Comparison of ENCODE assay signal across 19 cellular contexts in the genomic region with DNA sequence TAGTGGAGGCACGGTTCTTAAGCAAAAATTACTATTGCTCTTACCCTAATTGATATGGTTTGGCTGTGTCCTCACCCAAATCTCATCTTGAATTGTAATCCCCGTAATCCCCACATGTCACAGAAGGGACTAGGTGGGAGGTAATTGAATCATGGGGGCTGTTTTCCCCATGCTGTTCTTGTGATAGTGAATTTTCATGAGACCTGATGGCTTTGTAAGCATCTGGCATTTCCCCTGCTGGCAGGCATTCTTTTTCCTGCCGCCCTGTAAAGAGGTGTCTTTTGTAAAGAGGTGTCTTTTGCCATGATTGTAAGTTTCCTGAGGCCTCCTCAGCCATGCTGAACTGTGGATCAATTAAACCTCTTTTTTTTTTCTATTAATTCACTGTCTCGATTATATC.
DNase-seq lines count a peak whose midpoint lies in the region; ATAC-seq and TF ChIP-seq lines count a peak whose summit lies in the region.
"Had no signal": no experiment of that assay in that cellular context is flagged by ENCODE, and none has a peak within 500 bp of the region (broad histone marks: within the 10 kb centered on the region; RNA-seq: fewer than 3 reads in every experiment).

No MANE protein-coding gene starts in this region.

- H3K23me2 ChIP-seq in H9 (ENCODE audit: insufficient read length, low read depth, low read length, poor library complexity, severe bottlenecking): no peaks in the 10 kb centered on the region

- no peak overlapping the region for H3K4me3 ChIP-seq in endodermal cell (ENCODE audit: low read length)
- H3K4me3 ChIP-seq: BLaER1 treated with 17β-estradiol and CSF1 and Interleukin-3, amounts not matched to agents 10 nM and 100 nM had no signal

- H3K9me3 ChIP-seq in H9 (ENCODE audit: control insufficient read depth, low read depth, low read length) (no peaks in the 10 kb centered on the region), endodermal cell (ENCODE audit: control insufficient read depth, low read length) (peaks cover 4% of the 10 kb centered on the region)
- H3K9me3 ChIP-seq: BLaER1 treated with 17β-estradiol and CSF1 and Interleukin-3, amounts not matched to agents 10 nM and 100 nM had no signal

- H3K9me3 Mint-ChIP-seq in H9 (0 out of 5 replicates have a peak, but pooled peaks cover 0 to 5% of the 10 kb centered on the region in 2 experiments), endodermal cell (no peaks in the 10 kb centered on the region), nephron progenitor cell (no peaks in the 10 kb centered on the region)
- H3K9me3 Mint-ChIP-seq in activated naive CD8-positive, alpha-beta T cell treated with anti-CD3 and anti-CD28 coated beads, Interleukin-2, amount 50 U/mL, for 24 hours: peaks cover 5% of the 10 kb centered on the region
- H3K9me3 Mint-ChIP-seq: CD8-positive, alpha-beta T cell had no signal

- H2AK5ac ChIP-seq in H9 (ENCODE audit: insufficient read length, low read length): no peak overlapping the region

- H3K79me2 ChIP-seq in H9 (ENCODE audit: insufficient read depth, low read length): no peaks in the 10 kb centered on the region

- no peak overlapping the region for H3K18ac ChIP-seq in H9 (ENCODE audit: insufficient read length, low read depth, low read length)

- H3K14ac ChIP-seq in H9 (ENCODE audit: insufficient read depth, low read length): no peak overlapping the region

- H2BK5ac ChIP-seq in H9 (ENCODE audit: insufficient read length, low read length): no peak overlapping the region

- H3K4me2 ChIP-seq in H9 (ENCODE audit: insufficient read depth, insufficient read length, low read length): no peak overlapping the region
- H3K4me2 ChIP-seq: BLaER1 treated with 17β-estradiol and CSF1 and Interleukin-3, amounts not matched to agents 10 nM and 100 nM had no signal

- H3K4ac ChIP-seq in H9 (ENCODE audit: low read depth, low read length): no peak overlapping the region

- no peak overlapping the region for H4K5ac ChIP-seq in H9 (ENCODE audit: insufficient read length, low read depth, low read length)

- H4K20me1 ChIP-seq in H9 (ENCODE audit: control insufficient read depth, insufficient read depth, insufficient read length): no peaks in the 10 kb centered on the region
- H4K20me1 ChIP-seq: BLaER1 treated with 17β-estradiol and CSF1 and Interleukin-3, amounts not matched to agents 10 nM and 100 nM had no signal

- H3K79me1 ChIP-seq in H9 (ENCODE audit: insufficient read depth, low read depth, low read length, poor library complexity, severe bottlenecking): no peaks in the 10 kb centered on the region

- WGBS in H9 (ENCODE audit: extremely low coverage, insufficient read length, low lambda C conversion rate): no CpG with 5 or more reads among the region's 4 CpGs
- 70 to 88% methylated on average over 1 to 4 of the region's 4 CpGs for WGBS in endodermal cell (ENCODE audit: insufficient coverage in 1 of 2, insufficient read length in 1 of 2), 2 experiments

- H3K27ac ChIP-seq in H9 (ENCODE audit: insufficient read length, low read depth, low read length) (no peak overlapping the region), endodermal cell (ENCODE audit: low read depth, low read length) (peak overlapping the region; percentile 33)
- H3K27ac ChIP-seq: BLaER1 treated with 17β-estradiol and CSF1 and Interleukin-3, amounts not matched to agents 10 nM and 100 nM; RWPE1 had no signal

- TF ChIP-seq CTCF in H9 (conservative IDR thresholded peaks at IDR 0.05): no peak
- TF ChIP-seq CTCF in endodermal cell (conservative IDR thresholded peaks at IDR 0.05): peak; percentile 22
- no peak for TF ChIP-seq CTCF in nephron progenitor cell (IDR thresholded peaks at IDR 0.05)

- no peak overlapping the region for H2BK12ac ChIP-seq in H9 (ENCODE audit: insufficient read length, low read depth, low read length)

- H3K4me3 Mint-ChIP-seq in H9 (no peak overlapping the region), endodermal cell (no peak overlapping the region), nephron progenitor cell (no peak overlapping the region)
- no peak overlapping the region for H3K4me3 Mint-ChIP-seq in activated naive CD8-positive, alpha-beta T cell treated with anti-CD3 and anti-CD28 coated beads, Interleukin-2, amount 50 U/mL, for 24 hours
- H3K4me3 Mint-ChIP-seq: CD8-positive, alpha-beta T cell had no signal

- no peak overlapping the region for H3K9ac ChIP-seq in H9 (ENCODE audit: extremely low read depth, insufficient read length, low read length)
- H3K9ac ChIP-seq in endodermal cell (ENCODE audit: extremely low read depth, low read length, poor library complexity, severe bottlenecking): no peak overlapping the region
- H3K9ac ChIP-seq: BLaER1 treated with 17β-estradiol and CSF1 and Interleukin-3, amounts not matched to agents 10 nM and 100 nM had no signal

- H3K36me3 Mint-ChIP-seq in H9 (ENCODE audit: insufficient read depth in 1 of 3, low read depth in 3 of 3) (peaks cover 0 to 6% (median 0%) of the 10 kb centered on the region in 3 experiments; a peak in 3 of 7 replicates), endodermal cell (ENCODE audit: low read depth) (no peaks in the 10 kb centered on the region), nephron progenitor cell (ENCODE audit: low read depth) (no peaks in the 10 kb centered on the region)
- H3K36me3 Mint-ChIP-seq in activated naive CD8-positive, alpha-beta T cell treated with anti-CD3 and anti-CD28 coated beads, Interleukin-2, amount 50 U/mL, for 24 hours (ENCODE audit: low read depth): no peaks in the 10 kb centered on the region
- H3K36me3 Mint-ChIP-seq: CD8-positive, alpha-beta T cell had no signal

- H4K8ac ChIP-seq in H9 (replicated peaks; ENCODE audit: insufficient read length, low read depth, low read length): no peak overlapping the region

- peaks cover 23 to 31% of the 10 kb centered on the region in 2 experiments for H3K4me1 Mint-ChIP-seq in H9
- H3K4me1 Mint-ChIP-seq in endodermal cell: peaks cover 21% of the 10 kb centered on the region
- peaks cover 8% of the 10 kb centered on the region for H3K4me1 Mint-ChIP-seq in nephron progenitor cell
- H3K4me1 Mint-ChIP-seq in activated naive CD8-positive, alpha-beta T cell treated with anti-CD3 and anti-CD28 coated beads, Interleukin-2, amount 50 U/mL, for 24 hours: no peaks in the 10 kb centered on the region

- no peak for ATAC-seq in activated naive CD8-positive, alpha-beta T cell treated with anti-CD3 and anti-CD28 coated beads, Interleukin-2, amount 50 U/mL, for 24 hours
- ATAC-seq: CD8-positive, alpha-beta T cell had no signal

- H2BK20ac ChIP-seq in H9 (ENCODE audit: low read depth, low read length, poor library complexity, severe bottlenecking): no peak overlapping the region

- H3K4me1 ChIP-seq in H9 (ENCODE audit: insufficient read depth, low read length) (no peaks in the 10 kb centered on the region), endodermal cell (ENCODE audit: control insufficient read depth, insufficient read depth, low read length) (no peaks in the 10 kb centered on the region)
- H3K4me1 ChIP-seq: BLaER1 treated with 17β-estradiol and CSF1 and Interleukin-3, amounts not matched to agents 10 nM and 100 nM had no signal

- H3K56ac ChIP-seq in H9 (ENCODE audit: insufficient read length, low read depth, low read length): no peak overlapping the region

- H3K36me3 ChIP-seq in endodermal cell (ENCODE audit: control insufficient read depth, insufficient read depth, low read length): no peaks in the 10 kb centered on the region
- H3K36me3 ChIP-seq: BLaER1 treated with 17β-estradiol and CSF1 and Interleukin-3, amounts not matched to agents 10 nM and 100 nM had no signal

- H3T11ph ChIP-seq in H9 (ENCODE audit: low read length): no peak overlapping the region

- no peak overlapping the region for H2BK15ac ChIP-seq in H9 (ENCODE audit: low read depth, low read length)

- no peaks in the 10 kb centered on the region for H3K27me3 Mint-ChIP-seq in H9 (ENCODE audit: low read depth)
- H3K27me3 Mint-ChIP-seq in endodermal cell (ENCODE audit: insufficient read depth): no peaks in the 10 kb centered on the region
- no peaks in the 10 kb centered on the region for H3K27me3 Mint-ChIP-seq in nephron progenitor cell (ENCODE audit: low read depth, poor library complexity)
- H3K27me3 Mint-ChIP-seq in activated naive CD8-positive, alpha-beta T cell treated with anti-CD3 and anti-CD28 coated beads, Interleukin-2, amount 50 U/mL, for 24 hours: no peaks in the 10 kb centered on the region

- no peak overlapping the region for H4K91ac ChIP-seq in H9 (ENCODE audit: insufficient read length, low read depth, low read length)

- peak; percentile 39 for DNase-seq in H9
- DNase-seq in NCI-H82 (lab: John Stamatoyannopoulos, UW): peak; percentile 95
- peak; percentile 79 for DNase-seq in endodermal cell
- no peak for DNase-seq in nephron progenitor cell
- no peak for DNase-seq in AG08395 (ENCODE audit: low spot score)
- no peak for DNase-seq in activated naive CD8-positive, alpha-beta T cell treated with anti-CD3 and anti-CD28 coated beads, Interleukin-2, amount 50 U/mL, for 24 hours
- no peak for DNase-seq in pons (ENCODE audit: low spot score)
- DNase-seq: CD8-positive, alpha-beta T cell; GDM1; KBM-7; MM.1S; NCI-H1048; NCI-H1417 treated with DMSO at 0.1 percent for 48 hours; NCI-H187; NCI-H2107; NK-92 treated with Interleukin-12 subunit alpha and Interleukin-12 subunit beta, amount 100 ng/mL, for 24 hours; SHP77 treated with DMSO at 0.1 percent for 48 hours had no signal

- H2AFZ ChIP-seq in H9 (ENCODE audit: low read length): no peak overlapping the region

- no peak overlapping the region for H2BK120ac ChIP-seq in H9 (ENCODE audit: low read depth, low read length, poor library complexity, severe bottlenecking)

- H3K27ac Mint-ChIP-seq in H9 (peak overlapping the region; percentile 72 to 98 (median 88); a peak in 5 of 7 replicates), endodermal cell (peak overlapping the region; percentile 82), nephron progenitor cell (peak overlapping the region; percentile 74)
- H3K27ac Mint-ChIP-seq in activated naive CD8-positive, alpha-beta T cell treated with anti-CD3 and anti-CD28 coated beads, Interleukin-2, amount 50 U/mL, for 24 hours: no peak overlapping the region
- H3K27ac Mint-ChIP-seq: CD8-positive, alpha-beta T cell had no signal

- no peak overlapping the region for H3K23ac ChIP-seq in H9 (ENCODE audit: insufficient read length, low read depth, low read length)

- H3K27me3 ChIP-seq in H9 (ENCODE audit: insufficient read depth, low read length): no peaks in the 10 kb centered on the region
- H3K27me3 ChIP-seq in endodermal cell (ENCODE audit: control insufficient read depth, insufficient read depth, low read length, poor library complexity, severe bottlenecking): no peaks in the 10 kb centered on the region
- H3K27me3 ChIP-seq: BLaER1 treated with 17β-estradiol and CSF1 and Interleukin-3, amounts not matched to agents 10 nM and 100 nM had no signal

Comparison
In these comparisons a context has a peak if more than half of its experiments do, and no peak if none do; other contexts are left out.
1. DNase-seq: peak in H9 (single experiment), NCI-H82 (single experiment) and endodermal cell (single experiment); none in nephron progenitor cell (single experiment), AG08395 (single experiment), activated naive CD8-positive, alpha-beta T cell treated with anti-CD3 and anti-CD28 coated beads, Interleukin-2, amount 50 U/mL, for 24 hours (single experiment) and pons (single experiment).